24 cellular contexts compared by ENCODE assay signal in the genomic region with DNA sequence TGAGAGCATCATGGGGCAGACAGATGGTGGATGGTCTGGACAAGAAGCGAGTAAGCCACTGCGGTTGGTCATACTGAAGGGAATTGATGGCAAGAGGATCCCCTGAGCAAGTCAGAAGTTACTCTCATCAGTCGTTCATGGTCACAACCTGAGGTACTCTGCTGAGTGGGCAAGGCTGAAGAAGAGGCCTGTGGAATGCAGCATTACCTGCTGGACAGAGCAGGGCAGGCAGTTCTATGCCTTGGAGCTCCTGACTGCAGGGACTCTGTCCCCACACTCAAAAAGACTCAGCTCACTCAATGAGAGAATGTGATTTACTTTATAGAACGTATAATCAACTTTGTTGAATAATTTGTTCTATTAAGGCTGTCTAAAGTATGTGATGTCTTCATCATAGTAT. TPM values are rescaled to one million over a fixed set of nuclear protein-coding genes. Genes with fewer than 3 reads are reported as not detected.
A peak's percentile ranks its signal among the peaks of the same experiment; 100 is the strongest.
DNase-seq lines count a peak whose midpoint lies in the region; ATAC-seq, FAIRE-seq and TF ChIP-seq lines count a peak whose summit lies in the region.
"Had no signal": no experiment of that assay in that cellular context is flagged by ENCODE, and none has a peak within 500 bp of the region (broad histone marks: within the 10 kb centered on the region; RNA-seq: fewer than 3 reads in every experiment).

No MANE protein-coding gene starts in this region.

- H3K4me1 ChIP-seq in HepG2 (ENCODE audit: insufficient read depth, low read length) (peaks cover 24% of the 10 kb centered on the region), right lobe of liver (peaks cover 0 to 24% (median 13%) of the 10 kb centered on the region in 4 donors), osteoblast (ENCODE audit: insufficient read depth, low read length) (peaks cover 7% of the 10 kb centered on the region)

- no peaks in the 10 kb centered on the region for H4K20me1 ChIP-seq in HepG2 (ENCODE audit: insufficient read depth, low read length)
- H4K20me1 ChIP-seq in osteoblast (ENCODE audit: insufficient read depth, low read length): peaks cover 4% of the 10 kb centered on the region

- H3K4me2 ChIP-seq in HepG2 (ENCODE audit: low read depth, low read length) (no peak overlapping the region), osteoblast (ENCODE audit: insufficient read depth, low read length) (no peak overlapping the region)
- H3K4me2 ChIP-seq: A549 had no signal

- H3K27me3 ChIP-seq in HepG2 (ENCODE audit: control insufficient read depth in 1 of 2, insufficient read depth in 2 of 2, low read length in 2 of 2): no peaks in the 10 kb centered on the region; a peak in 1 of 5 replicates
- H3K27me3 ChIP-seq in right lobe of liver: no peaks in the 10 kb centered on the region
- no peaks in the 10 kb centered on the region for H3K27me3 ChIP-seq in osteoblast (ENCODE audit: insufficient read depth, low read length)

- in situ Hi-C loops in HepG2 (cut with HindIII; ENCODE audit: extremely low pct_ligation_motif_present, low pct_unique_long_range_greater_than_20kb): no loop called here

- 100% methylated on average over 4 of the region's 4 CpGs for WGBS in HepG2 (ENCODE audit: low lambda C conversion rate)
- WGBS in right lobe of liver (ENCODE audit: insufficient coverage, low coverage, low lambda C conversion rate, missing lambda C conversion rate): 93% methylated on average over 2 of the region's 4 CpGs

- H3K36me3 ChIP-seq in HepG2 (replicated peaks in 1 of 2; ENCODE audit: control insufficient read depth in 1 of 2, insufficient read depth in 2 of 2, low read length in 2 of 2): peaks cover 8 to 34% of the 10 kb centered on the region in 2 experiments
- peaks cover 0 to 30% (median 3%) of the 10 kb centered on the region in 4 donors for H3K36me3 ChIP-seq in right lobe of liver
- peaks cover 23% of the 10 kb centered on the region for H3K36me3 ChIP-seq in osteoblast (ENCODE audit: insufficient read depth, low read length)

- intact Hi-C loops in HepG2 (cut with micrococcal nuclease; ENCODE audit: unreplicated experiment) (no loop called here), right lobe of liver (cut with DNase I) (no loop called here)

- ATAC-seq in HepG2 (no peak), right lobe of liver (no peak), esophagus mucosa (peak; percentile 37), HG02840 (IDR thresholded peaks at IDR 0.05; ENCODE audit: low FRiP score, unreplicated experiment) (no peak)
- ATAC-seq: A549 had no signal

- CTCF ChIA-PET in HepG2 (lab: Yijun Ruan, JAX; ENCODE audit: low intra/inter-chr PET ratio, low total read pairs): no interaction called here

- no peak for TF ChIP-seq RAD21 in HepG2 (CRISPR knock-in tag; IDR thresholded peaks at IDR 0.05)

- H3K27ac ChIP-seq in HepG2 (ENCODE audit: extremely low read length, insufficient read depth, low read length): no peak overlapping the region
- no peak overlapping the region for H3K27ac ChIP-seq in right lobe of liver
- no peak overlapping the region for H3K27ac ChIP-seq in osteoblast (ENCODE audit: low read depth, low read length)
- H3K27ac ChIP-seq: A549 had no signal

- TF ChIP-seq EP300 in HepG2 (IDR thresholded peaks at IDR 0.05; ENCODE audit: low read depth in 2 of 2, low read length in 2 of 2) (no peak), HepG2 (CRISPR knock-in tag; IDR thresholded peaks at IDR 0.05; ENCODE audit: borderline replicate concordance) (no peak)

- H3K9me3 ChIP-seq in HepG2 (ENCODE audit: low read length): no peaks in the 10 kb centered on the region
- no peaks in the 10 kb centered on the region for H3K9me3 ChIP-seq in right lobe of liver
- H3K9me3 ChIP-seq in osteoblast (ENCODE audit: low read depth, low read length): no peaks in the 10 kb centered on the region

- FAIRE-seq in HepG2 (lab: Jason Lieb, UNC): no peak
- FAIRE-seq: A549, G401.6, GM12892 had no signal

- H3K9ac ChIP-seq in HepG2 (ENCODE audit: insufficient read depth, low read depth, low read length): no peak overlapping the region

- no peak overlapping the region for H3K4me3 ChIP-seq in HepG2 (replicated peaks in 1 of 3; ENCODE audit: insufficient read depth in 1 of 3, low read depth in 2 of 3, low read length in 3 of 3)
- H3K4me3 ChIP-seq in right lobe of liver: no peak overlapping the region
- H3K4me3 ChIP-seq in osteoblast (ENCODE audit: insufficient read depth, low read length): no peak overlapping the region
- H3K4me3 ChIP-seq: A549 had no signal

- peak in 1 of 2 experiments; percentile 36; a peak in 1 of 4 replicates for TF ChIP-seq POLR2A in HepG2 (IDR thresholded peaks at IDR 0.05; ENCODE audit: insufficient read depth in 1 of 2, low read depth in 2 of 2, low read length in 2 of 2)
- no peak for TF ChIP-seq POLR2A in right lobe of liver (IDR thresholded peaks at IDR 0.05)

- no peak for DNase-seq in HepG2 (ENCODE audit: low spot score)
- DNase-seq in right lobe of liver: no peak
- peak; percentile 47 for DNase-seq in osteoblast (ENCODE audit: insufficient read length, low spot score, missing footprints)
- no peak for DNase-seq in inferior parietal cortex (ENCODE audit: extremely low spot score)
- no peak for DNase-seq in CD1c-positive myeloid dendritic cell (ENCODE audit: extremely low spot score)
- DNase-seq: CD4-positive, alpha-beta T cell; COR-L47; DMS 273 treated with DMSO at 0.1 percent for 48 hours; GOT3; HCEC 1CT; MV-4-11; NCI-H1105 treated with DMSO at 0.1 percent for 48 hours; NCI-H2029 treated with DMSO at 0.1 percent for 48 hours; NCI-H345; NCI-H524 treated with DMSO at 0.1 percent for 48 hours; OCI-M1; Right ventricle myocardium superior had no signal

- H3K79me2 ChIP-seq in HepG2 (ENCODE audit: insufficient read depth, low read length): no peaks in the 10 kb centered on the region
- H3K79me2 ChIP-seq in osteoblast (ENCODE audit: insufficient read depth, low read length): no peaks in the 10 kb centered on the region

- no peak for TF ChIP-seq CTCF in HepG2 (CRISPR knock-in tag; IDR thresholded peaks at IDR 0.05)
- no peak for TF ChIP-seq CTCF in right lobe of liver (IDR thresholded peaks at IDR 0.05)
- TF ChIP-seq CTCF in osteoblast (IDR thresholded peaks at IDR 0.05; ENCODE audit: extremely low read depth, low read depth, low read length): no peak

- POLR2A ChIA-PET in HepG2 (lab: Yijun Ruan, JAX): interaction anchor here (0.6 to 1.0 kb wide), 2 partner anchors 28 to 60 kb away, joined by 3 read pairs; partner anchors contain the start of gene ALDH3A2

- H2AFZ ChIP-seq in HepG2 (ENCODE audit: low read length) (no peak overlapping the region), osteoblast (ENCODE audit: low read length) (no peak overlapping the region)

- BruUV-seq in HepG2 (replicated peaks; lab: Mats Ljungman, UMichigan): no TSS peak

RNA-seq across cellular contexts. Expression of gene ALDH3A2, which starts 28.4 kb away (rescaled TPM):
- total RNA-seq in HepG2 (2016; rRNA removed; fragmentation: Illumina TruSeq; extraction: Trizol) (180 and 245 TPM in 2 replicates), right lobe of liver (100 to 1,000 TPM; 102 to 264 (median 182) TPM), esophagus mucosa (98.6 TPM), osteoblast (61.0 and 82.2 TPM in 2 replicates)
- 28.5 and 29.7 TPM in 2 replicates for total RNA-seq in HepG2 (2016; cell fraction: cytosol; rRNA removed; fragmentation: Illumina TruSeq; extraction: Trizol; ENCODE audit: low read depth)
- total RNA-seq in HepG2 (2016; cell fraction: insoluble cytoplasmic fraction; rRNA removed; fragmentation: Illumina TruSeq; extraction: Trizol): 175 and 252 TPM in 2 replicates
- 79.3 and 80.3 TPM in 2 replicates for total RNA-seq in HepG2 (2016; cell fraction: membrane; rRNA removed; fragmentation: Illumina TruSeq; extraction: Trizol)
- total RNA-seq in HepG2 (2016; cell fraction: nucleus; rRNA removed; fragmentation: Illumina TruSeq; extraction: Trizol): 120 and 125 TPM in 2 replicates
- polyA plus RNA-seq in HepG2 (2011; rRNA removed): 79.1 and 80.8 TPM in 2 replicates
- polyA plus RNA-seq in HepG2 (2011; cell fraction: cytosol; rRNA removed): 72.4 and 72.5 TPM in 2 replicates
- polyA plus RNA-seq in HepG2 (2011; cell fraction: nucleus; rRNA removed): 82.4 and 90.1 TPM in 2 replicates
- polyA plus RNA-seq in HepG2 (2012): 70.0 and 93.3 TPM in 2 replicates
- polyA plus RNA-seq in HepG2 (2016; cell fraction: cytosol; fragmentation: Illumina TruSeq; extraction: Trizol; ENCODE audit: low read depth): 19.4 and 20.8 TPM in 2 replicates
- 213 and 225 TPM in 2 replicates for polyA plus RNA-seq in HepG2 (2016; cell fraction: insoluble cytoplasmic fraction; fragmentation: Illumina TruSeq; extraction: Trizol; ENCODE audit: low read depth)
- polyA plus RNA-seq in HepG2 (2016; cell fraction: membrane; fragmentation: Illumina TruSeq; extraction: Trizol; ENCODE audit: low read depth): 43.5 and 52.2 TPM in 2 replicates
- polyA plus RNA-seq in HepG2 (2016; cell fraction: nucleus; fragmentation: Illumina TruSeq; extraction: Trizol; ENCODE audit: insufficient read depth, low read depth): 137 and 153 TPM in 2 replicates
- 42.9 and 77.2 TPM in 2 replicates for polyA minus RNA-seq in HepG2 (2011; rRNA and poly(A)+ RNA removed; ENCODE audit: low replicate concordance)
- polyA minus RNA-seq in HepG2 (2011; cell fraction: cytosol; rRNA and poly(A)+ RNA removed): 64.1 and 78.1 TPM in 2 replicates
- polyA minus RNA-seq in HepG2 (2011; cell fraction: nucleus; rRNA and poly(A)+ RNA removed): 127 and 128 TPM in 2 replicates

RNA-seq across cellular contexts. Expression of gene SLC47A2, which starts 39.5 kb away (rescaled TPM):
- 0.04 TPM in 1 of 2 replicates, not detected in the other for total RNA-seq in HepG2 (2016; rRNA removed; fragmentation: Illumina TruSeq; extraction: Trizol)
- not detected in 2 replicates for total RNA-seq in HepG2 (2016; cell fraction: cytosol; rRNA removed; fragmentation: Illumina TruSeq; extraction: Trizol; ENCODE audit: low read depth)
- total RNA-seq in HepG2 (2016; cell fraction: insoluble cytoplasmic fraction; rRNA removed; fragmentation: Illumina TruSeq; extraction: Trizol): 0.04 TPM in 1 of 2 replicates, not detected in the other
- 0.06 TPM in 1 of 2 replicates, not detected in the other for total RNA-seq in HepG2 (2016; cell fraction: membrane; rRNA removed; fragmentation: Illumina TruSeq; extraction: Trizol)
- 0.25 TPM in 1 of 2 replicates, not detected in the other for total RNA-seq in HepG2 (2016; cell fraction: nucleus; rRNA removed; fragmentation: Illumina TruSeq; extraction: Trizol)
- polyA plus RNA-seq in HepG2 (2011; rRNA removed): not detected in 2 replicates
- not detected in 2 replicates for polyA plus RNA-seq in HepG2 (2011; cell fraction: cytosol; rRNA removed)
- not detected in 2 replicates for polyA plus RNA-seq in HepG2 (2011; cell fraction: nucleus; rRNA removed)
- 0.07 and 0.17 TPM in 2 replicates for polyA plus RNA-seq in HepG2 (2012)
- not detected in 2 replicates for polyA plus RNA-seq in HepG2 (2016; cell fraction: cytosol; fragmentation: Illumina TruSeq; extraction: Trizol; ENCODE audit: low read depth)
- polyA plus RNA-seq in HepG2 (2016; cell fraction: insoluble cytoplasmic fraction; fragmentation: Illumina TruSeq; extraction: Trizol; ENCODE audit: low read depth): not detected in 2 replicates
- polyA plus RNA-seq in HepG2 (2016; cell fraction: membrane; fragmentation: Illumina TruSeq; extraction: Trizol; ENCODE audit: low read depth): not detected in 2 replicates
- polyA plus RNA-seq in HepG2 (2016; cell fraction: nucleus; fragmentation: Illumina TruSeq; extraction: Trizol; ENCODE audit: insufficient read depth, low read depth): not detected in 2 replicates
- polyA minus RNA-seq in HepG2 (2011; rRNA and poly(A)+ RNA removed; ENCODE audit: low replicate concordance): 0.21 TPM in 1 of 2 replicates, not detected in the other
- polyA minus RNA-seq in HepG2 (2011; cell fraction: cytosol; rRNA and poly(A)+ RNA removed): not detected in 2 replicates
- not detected in 2 replicates for polyA minus RNA-seq in HepG2 (2011; cell fraction: nucleus; rRNA and poly(A)+ RNA removed)
- total RNA-seq in right lobe of liver: not detected
- total RNA-seq in esophagus mucosa: 0.92 TPM
- total RNA-seq in osteoblast: not detected in 2 replicates
- total RNA-seq: CD4-positive, alpha-beta T cell; Right ventricle myocardium superior; SK-MEL-5 had no signal
- polyA plus RNA-seq: BJ had no signal
